8 cellular contexts compared by ENCODE assay signal in the genomic region with DNA sequence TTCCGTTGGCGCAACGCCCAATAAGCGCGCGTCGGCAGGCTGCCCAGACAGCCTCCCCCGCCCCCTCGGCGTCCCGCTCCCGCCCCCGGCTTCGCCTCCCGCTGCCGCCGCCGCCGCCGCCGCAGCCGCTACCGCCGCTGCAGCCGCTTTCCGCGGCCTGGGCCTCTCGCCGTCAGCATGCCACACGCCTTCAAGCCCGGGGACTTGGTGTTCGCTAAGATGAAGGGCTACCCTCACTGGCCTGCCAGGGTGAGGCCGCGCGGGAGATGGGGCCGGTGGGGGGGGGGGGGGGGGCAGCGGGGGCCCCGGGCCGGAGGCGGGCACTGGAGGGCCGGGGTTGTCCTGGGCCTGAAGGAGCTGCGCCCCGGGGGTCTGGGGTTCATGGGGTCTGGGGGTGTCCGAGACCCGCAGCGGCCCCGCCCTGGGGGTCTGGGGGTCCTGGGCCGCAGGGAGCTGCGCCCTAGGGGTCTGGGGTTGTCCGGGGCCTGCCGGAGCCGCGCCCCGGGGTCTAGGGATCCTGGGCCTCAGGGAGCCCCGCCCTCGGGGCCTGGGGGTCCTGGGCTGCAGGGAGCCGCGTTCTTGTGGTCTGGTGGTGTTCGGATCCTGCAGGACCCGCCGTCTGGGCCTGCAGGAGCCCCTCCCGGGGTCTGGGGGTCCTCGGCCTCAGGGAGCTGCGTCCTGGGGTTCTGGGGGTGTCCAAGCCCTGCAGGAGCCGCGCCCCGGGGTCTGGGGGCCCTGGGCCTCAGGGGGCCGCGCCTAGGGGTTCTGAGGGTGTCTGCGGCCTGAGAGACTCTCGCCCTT. TPM values are rescaled to one million over a fixed set of nuclear protein-coding genes. Genes with fewer than 3 reads are reported as not detected.
A peak's percentile ranks its signal among the peaks of the same experiment; 100 is the strongest.
DNase-seq lines count a peak whose midpoint lies in the region; ATAC-seq and TF ChIP-seq lines count a peak whose summit lies in the region.

A gene (plus strand): TSS at position 124 of the 801 bp plus-strand sequence. CDS start 54 bp downstream, at position 178.

- BruUV-seq in A673 (replicated peaks; lab: Mats Ljungman, UMichigan), result no TSS peak

- intact Hi-C loops in A673 (cut with micrococcal nuclease; ENCODE audit: unreplicated experiment), result loop anchor here (5.0 kb wide), 1 partner anchor 70 kb away; a partner anchor contains a TSS

- ATAC-seq in GM21528 (IDR thresholded peaks at IDR 0.05; ENCODE audit: low FRiP score, unreplicated experiment), result peak; percentile 1

- CTCF ChIA-PET in A673 (lab: Charles Lee), result no interaction called here

- POLR2A ChIA-PET in A673 (lab: Charles Lee; ENCODE audit: low non-redundant PET), result interaction anchor here (0.6 to 1.0 kb wide), 2 partner anchors 63 to 225 kb away, joined by 4 to 6 read pairs; a partner anchor contains a TSS

- H3K79me2 ChIP-seq in fibroblast of lung (ENCODE audit: control insufficient read depth, insufficient read depth, low read length), result peaks cover 30% of the 10 kb centered on the region

- peak within 1 kb of the TSS; percentile 99 for H3K4me3 ChIP-seq in A673 (ENCODE audit: low read depth, low read length, poor library complexity, severe bottlenecking)
- peak within 1 kb of the TSS; percentile 89 for H3K4me3 ChIP-seq in WERI-Rb-1 (ENCODE audit: low read depth, low read length)
- H3K4me3 ChIP-seq in fibroblast of lung (replicated peaks in 1 of 4; ENCODE audit: control extremely low read depth in 1 of 4, insufficient read depth in 1 of 4, low read depth in 3 of 4, low read length in 4 of 4), result peak within 1 kb of the TSS; percentile 80 to 90 (median 86)
- peak within 1 kb of the TSS; percentile 66 to 86 for H3K4me3 ChIP-seq in neutrophil (ENCODE audit: low read depth in 1 of 2, low read length in 1 of 2)

- H2AFZ ChIP-seq in fibroblast of lung (ENCODE audit: low read length), result peak within 1 kb of the TSS; percentile 81

- DNase-seq in A673 (ENCODE audit: low spot score) (no peak), WERI-Rb-1 (no peak), fibroblast of lung (ENCODE audit: low read depth in 2 of 2) (no peak), NCI-H226 (no peak), NCI-H1092 (lab: John Stamatoyannopoulos, UW) (no peak), iPS-NIHi11 (ENCODE audit: low spot score) (no peak)

- peaks cover 16% of the 10 kb centered on the region for H3K36me3 ChIP-seq in A673 (ENCODE audit: insufficient read depth, low read length, poor library complexity, severe bottlenecking)
- H3K36me3 ChIP-seq in WERI-Rb-1, result peaks cover 19% of the 10 kb centered on the region
- peaks cover 9% of the 10 kb centered on the region for H3K36me3 ChIP-seq in fibroblast of lung (ENCODE audit: control insufficient read depth, insufficient read depth, low read length)
- H3K36me3 ChIP-seq in neutrophil, result peaks cover 20% of the 10 kb centered on the region

- TF ChIP-seq CTCF in A673 (conservative IDR thresholded peaks at IDR 0.05; ENCODE audit: low read depth, low read length) (no peak), WERI-Rb-1 (IDR thresholded peaks at IDR 0.05; ENCODE audit: low read depth, low read length) (no peak), fibroblast of lung (conservative IDR thresholded peaks at IDR 0.05 in 1 of 2, IDR thresholded peaks at IDR 0.05 in 1 of 2; ENCODE audit: low read depth in 1 of 2, low read length in 2 of 2) (no peak), neutrophil (IDR thresholded peaks at IDR 0.05) (peak; percentile 47)

- H3K9me3 ChIP-seq in A673 (ENCODE audit: low read depth, low read length, poor library complexity, severe bottlenecking), result no peaks in the 10 kb centered on the region
- H3K9me3 ChIP-seq in WERI-Rb-1 (ENCODE audit: severe bottlenecking), result no peaks in the 10 kb centered on the region
- H3K9me3 ChIP-seq in fibroblast of lung (ENCODE audit: control insufficient read depth, insufficient read depth, low read depth, low read length), result no peaks in the 10 kb centered on the region
- no peaks in the 10 kb centered on the region for H3K9me3 ChIP-seq in neutrophil

- H3K27me3 ChIP-seq in A673 (replicated peaks; ENCODE audit: insufficient read depth, low read depth, low read length, poor library complexity) (no peaks in the 10 kb centered on the region), WERI-Rb-1 (ENCODE audit: insufficient read depth, low read depth, severe bottlenecking) (no peaks in the 10 kb centered on the region), fibroblast of lung (ENCODE audit: control insufficient read depth, insufficient read depth, low read length) (no peaks in the 10 kb centered on the region), neutrophil (no peaks in the 10 kb centered on the region)

- H3K9ac ChIP-seq in fibroblast of lung (ENCODE audit: insufficient read depth, low read length), result peak within 1 kb of the TSS; percentile 66

- H3K4me1 ChIP-seq in A673 (ENCODE audit: insufficient read depth, low read length, poor library complexity, severe bottlenecking) (no peaks in the 10 kb centered on the region), fibroblast of lung (ENCODE audit: control insufficient read depth, extremely low read depth, insufficient read depth, low read length) (no peaks in the 10 kb centered on the region), neutrophil (ENCODE audit: control insufficient read depth in 1 of 2, insufficient read depth in 1 of 2, low read depth in 1 of 2, low read length in 1 of 2) (peaks cover 29 to 35% of the 10 kb centered on the region in 2 experiments)

- peak within 1 kb of the TSS; percentile 88 for H3K27ac ChIP-seq in A673 (ENCODE audit: low read depth, low read length, poor library complexity, severe bottlenecking)
- H3K27ac ChIP-seq in WERI-Rb-1, result peak within 1 kb of the TSS; percentile 87
- H3K27ac ChIP-seq in fibroblast of lung (ENCODE audit: insufficient read depth, low read length), result peak within 1 kb of the TSS; percentile 77
- peak within 1 kb of the TSS; percentile 88 for H3K27ac ChIP-seq in neutrophil

- H4K20me1 ChIP-seq in fibroblast of lung (ENCODE audit: control insufficient read depth, extremely low read depth, insufficient read depth, low read length), result no peaks in the 10 kb centered on the region

- peak within 1 kb of the TSS; percentile 98 for H3K4me2 ChIP-seq in fibroblast of lung (ENCODE audit: extremely low read depth, insufficient read depth, low read length)

RNA-seq across cellular contexts. Expression of the gene that starts here (rescaled TPM):
- total RNA-seq in A673 (2021) (89.6 and 94.8 TPM in 2 replicates), fibroblast of lung (47.8 and 51.2 TPM in 2 replicates)
- 19.5 and 23.6 TPM in 2 replicates for polyA plus RNA-seq in fibroblast of lung
- polyA plus RNA-seq in fibroblast of lung (2012), result 48.1 and 64.8 TPM in 2 replicates
- 13.0 and 17.5 TPM in 2 replicates for polyA minus RNA-seq in fibroblast of lung (ENCODE audit: low replicate concordance)
